In genomic region chr5:57685866-57686265, GRCh38 we compare ENCODE assay signal across 14 cellular contexts.
DNase-seq lines count a peak whose midpoint lies in the region; ATAC-seq and TF ChIP-seq lines count a peak whose summit lies in the region.
"Had no signal": no experiment of that assay in that cellular context is flagged by ENCODE, and none has a peak within 500 bp of the region (broad histone marks: within the 10 kb centered on the region; RNA-seq: fewer than 3 reads in every experiment).

No MANE protein-coding gene starts in this region.

- H3K36me3 ChIP-seq in HCT116 (ENCODE audit: control insufficient read depth in 1 of 2, insufficient read depth in 2 of 2, low read length in 2 of 2) (no peaks in the 10 kb centered on the region), Panc1 (ENCODE audit: control insufficient read depth, insufficient read depth, low read length) (no peaks in the 10 kb centered on the region), liver (ENCODE audit: control insufficient read depth in 4 of 4, insufficient read depth in 3 of 4, low read depth in 1 of 4, low read length in 3 of 4) (no peaks in the 10 kb centered on the region), osteoblast (ENCODE audit: insufficient read depth, low read length) (no peaks in the 10 kb centered on the region)
- H3K36me3 ChIP-seq: BLaER1 treated with 17β-estradiol and CSF1 and Interleukin-3, amounts not matched to agents 10 nM and 100 nM had no signal

- H3K27ac ChIP-seq in HCT116 (ENCODE audit: low read depth, low read length) (no peak overlapping the region), Panc1 (ENCODE audit: low read length) (peak overlapping the region; percentile 44; the same call in 1 of the 2 replicates), liver (ENCODE audit: low read depth in 1 of 2, low read length in 2 of 2) (peak overlapping the region in 1 of 2 donors; percentile 56), osteoblast (ENCODE audit: low read depth, low read length) (no peak overlapping the region)
- H3K27ac ChIP-seq: BLaER1 treated with 17β-estradiol and CSF1 and Interleukin-3, amounts not matched to agents 10 nM and 100 nM had no signal

- no peak overlapping the region for H3K4me2 ChIP-seq in HCT116 (ENCODE audit: low read length)
- no peak overlapping the region for H3K4me2 ChIP-seq in osteoblast (ENCODE audit: insufficient read depth, low read length)
- H3K4me2 ChIP-seq: BLaER1 treated with 17β-estradiol and CSF1 and Interleukin-3, amounts not matched to agents 10 nM and 100 nM; GM23338 had no signal

- no peak overlapping the region for H3K9ac ChIP-seq in HCT116 (ENCODE audit: low read length)
- H3K9ac ChIP-seq in liver (ENCODE audit: low read depth in 1 of 2, low read length in 2 of 2), result no peak overlapping the region
- H3K9ac ChIP-seq: BLaER1 treated with 17β-estradiol and CSF1 and Interleukin-3, amounts not matched to agents 10 nM and 100 nM had no signal

- TF ChIP-seq CTCF in HCT116 (IDR thresholded peaks at IDR 0.05 in 2 of 3, conservative IDR thresholded peaks at IDR 0.05 in 1 of 3; ENCODE audit: borderline replicate concordance in 1 of 3, insufficient read depth in 1 of 3, low read depth in 2 of 3, low read length in 2 of 3) (no peak), Panc1 (IDR thresholded peaks at IDR 0.05) (no peak), liver (IDR thresholded peaks at IDR 0.05; ENCODE audit: low read depth, low read length, missing input control) (no peak), osteoblast (IDR thresholded peaks at IDR 0.05; ENCODE audit: extremely low read depth, low read depth, low read length) (no peak)

- H3K4me1 ChIP-seq in HCT116 (ENCODE audit: control insufficient read depth in 1 of 2, insufficient read depth in 2 of 2, low read length in 2 of 2), result peaks cover 8 to 34% of the 10 kb centered on the region in 2 experiments; a peak in 3 of 4 replicates
- H3K4me1 ChIP-seq in Panc1 (ENCODE audit: control insufficient read depth, insufficient read depth, low read length), result no peaks in the 10 kb centered on the region
- H3K4me1 ChIP-seq in liver (ENCODE audit: control insufficient read depth in 4 of 4, insufficient read depth in 4 of 4, low read length in 3 of 4), result no peaks in the 10 kb centered on the region
- no peaks in the 10 kb centered on the region for H3K4me1 ChIP-seq in osteoblast (ENCODE audit: insufficient read depth, low read length)

- no peak for DNase-seq in HCT116 (ENCODE audit: low read depth, low spot score)
- no peak for DNase-seq in Panc1 (ENCODE audit: low read depth, low spot score)
- no peak for DNase-seq in osteoblast (ENCODE audit: insufficient read length, low spot score, missing footprints)
- no peak for DNase-seq in iPS-NIHi7 (ENCODE audit: extremely low spot score)
- DNase-seq: Calu3; CD8-positive, alpha-beta T cell; DMS79 treated with DMSO at 0.1 percent for 48 hours; GF-D8; HCEC 1CT; HFFc6 had no signal

- H2AFZ ChIP-seq in HCT116 (ENCODE audit: low read depth, low read length, poor library complexity, severe bottlenecking) (peak overlapping the region; percentile 10), osteoblast (ENCODE audit: low read length) (peak overlapping the region; percentile 37)
- H2AFZ ChIP-seq: GM23338 had no signal

- no peaks in the 10 kb centered on the region for H3K9me3 ChIP-seq in HCT116 (ENCODE audit: control insufficient read depth in 1 of 2, insufficient read depth in 1 of 2, low read depth in 1 of 2, low read length in 2 of 2)
- peaks cover 7% of the 10 kb centered on the region; the same call in 1 of the 2 replicates for H3K9me3 ChIP-seq in Panc1 (ENCODE audit: control insufficient read depth, insufficient read depth, low read depth, low read length)
- no peaks in the 10 kb centered on the region for H3K9me3 ChIP-seq in liver (ENCODE audit: control insufficient read depth in 4 of 4, low read length in 3 of 4)
- H3K9me3 ChIP-seq in osteoblast (ENCODE audit: low read depth, low read length), result no peaks in the 10 kb centered on the region

- no peak for ATAC-seq in HCT116
- ATAC-seq in Panc1, result no peak
- ATAC-seq in HG02623 (IDR thresholded peaks at IDR 0.05; ENCODE audit: unreplicated experiment), result no peak
- ATAC-seq: CD8-positive, alpha-beta T cell; GM23338 had no signal

- no peaks in the 10 kb centered on the region for H3K9me2 ChIP-seq in HCT116 (ENCODE audit: insufficient read depth)

- WGBS in liver, result 58% methylated on average over 3 of the region's 3 CpGs

- CTCF ChIA-PET in HCT116 (lab: Charles Lee) (no interaction called here), Panc1 (lab: Charles Lee) (interaction anchor here (0.6 kb wide), 1 partner anchor 1486 kb away, joined by 8 read pairs; no protein-coding TSS in a partner anchor)

- RAD21 ChIA-PET in HCT116 (lab: Charles Lee; ENCODE audit: low non-redundant PET in 1 of 2, low total read pairs in 2 of 2, uncharacterized antibody in 2 of 2, unreplicated experiment in 2 of 2), result no interaction called here

- BruUV-seq in HCT116 (replicated peaks; lab: Mats Ljungman, UMichigan) (no TSS peak), Panc1 (replicated peaks; lab: Mats Ljungman, UMichigan) (no TSS peak)

- TF ChIP-seq RAD21 in HCT116 (IDR thresholded peaks at IDR 0.05; ENCODE audit: low read depth) (no peak), liver (IDR thresholded peaks at IDR 0.05) (peak in 1 of 2 donors; percentile 9)

- TF ChIP-seq POLR2A in HCT116 (IDR thresholded peaks at IDR 0.05; ENCODE audit: borderline replicate concordance, extremely low read depth, insufficient read depth, insufficient read length), result no peak

- intact Hi-C loops in HCT116 (cut with micrococcal nuclease), result no loop called here
- intact Hi-C loops in Panc1 (cut with micrococcal nuclease; ENCODE audit: unreplicated experiment), result no loop called here

- no peaks in the 10 kb centered on the region for H3K79me2 ChIP-seq in HCT116 (ENCODE audit: insufficient read depth, low read length)
- H3K79me2 ChIP-seq in osteoblast (ENCODE audit: insufficient read depth, low read length), result no peaks in the 10 kb centered on the region

- in situ Hi-C loops in Panc1 (cut with HindIII; ENCODE audit: low pct_unique_long_range_greater_than_20kb, low sequenced_read_pairs), result no loop called here

- no peak overlapping the region for H3K4me3 ChIP-seq in HCT116 (replicated peaks in 1 of 2; ENCODE audit: low read depth in 1 of 2, low read length in 2 of 2)
- H3K4me3 ChIP-seq in Panc1 (ENCODE audit: low read depth in 2 of 2, low read length in 2 of 2), result no peak overlapping the region
- H3K4me3 ChIP-seq in liver (ENCODE audit: low read depth in 1 of 3, low read length in 3 of 3), result no peak overlapping the region
- no peak overlapping the region for H3K4me3 ChIP-seq in osteoblast (ENCODE audit: insufficient read depth, low read length)
- H3K4me3 ChIP-seq: BLaER1 treated with 17β-estradiol and CSF1 and Interleukin-3, amounts not matched to agents 10 nM and 100 nM; GM23338 had no signal

- H3K27me3 ChIP-seq in HCT116 (ENCODE audit: insufficient read depth, low read length), result no peaks in the 10 kb centered on the region
- no peaks in the 10 kb centered on the region for H3K27me3 ChIP-seq in Panc1 (ENCODE audit: control insufficient read depth, insufficient read depth, low read length)
- no peaks in the 10 kb centered on the region for H3K27me3 ChIP-seq in liver (ENCODE audit: control insufficient read depth in 4 of 4, insufficient read depth in 4 of 4, low read length in 3 of 4)
- H3K27me3 ChIP-seq in osteoblast (ENCODE audit: insufficient read depth, low read length), result no peaks in the 10 kb centered on the region
- H3K27me3 ChIP-seq: BLaER1 treated with 17β-estradiol and CSF1 and Interleukin-3, amounts not matched to agents 10 nM and 100 nM had no signal

- H4K20me1 ChIP-seq in HCT116 (ENCODE audit: insufficient read depth) (no peaks in the 10 kb centered on the region), osteoblast (ENCODE audit: insufficient read depth, low read length) (no peaks in the 10 kb centered on the region)
- H4K20me1 ChIP-seq: BLaER1 treated with 17β-estradiol and CSF1 and Interleukin-3, amounts not matched to agents 10 nM and 100 nM had no signal

- POLR2A ChIA-PET in HCT116 (lab: Charles Lee), result no interaction called here
- POLR2A ChIA-PET in Panc1 (lab: Charles Lee), result no interaction called here

TF ChIP-seq in HCT116, 20 proteins besides CTCF, POLR2A, EP300 and RAD21:
- TF ChIP-seq CEBPB (IDR thresholded peaks at IDR 0.05; ENCODE audit: low read depth), result 0 out of 2 replicates have a peak, but pooled peaks have one; percentile 19
- TF ChIP-seq EZH2 (IDR thresholded peaks at IDR 0.05), result no peak

TF ChIP-seq in liver, 16 proteins besides CTCF, POLR2A, EP300 and RAD21 (continues in another document):
- TF ChIP-seq RXRA (IDR thresholded peaks at IDR 0.05) (peak in 1 of 2 donors; percentile 27), YY1 (IDR thresholded peaks at IDR 0.05) (peak; percentile 69), HNF4A (conservative IDR thresholded peaks at IDR 0.05) (peak; percentile 16 to 33), FOXA2 (IDR thresholded peaks at IDR 0.05) (no peak), REST (IDR thresholded peaks at IDR 0.05) (no peak), JUND (IDR thresholded peaks at IDR 0.05) (no peak)
